In the genomic region with DNA sequence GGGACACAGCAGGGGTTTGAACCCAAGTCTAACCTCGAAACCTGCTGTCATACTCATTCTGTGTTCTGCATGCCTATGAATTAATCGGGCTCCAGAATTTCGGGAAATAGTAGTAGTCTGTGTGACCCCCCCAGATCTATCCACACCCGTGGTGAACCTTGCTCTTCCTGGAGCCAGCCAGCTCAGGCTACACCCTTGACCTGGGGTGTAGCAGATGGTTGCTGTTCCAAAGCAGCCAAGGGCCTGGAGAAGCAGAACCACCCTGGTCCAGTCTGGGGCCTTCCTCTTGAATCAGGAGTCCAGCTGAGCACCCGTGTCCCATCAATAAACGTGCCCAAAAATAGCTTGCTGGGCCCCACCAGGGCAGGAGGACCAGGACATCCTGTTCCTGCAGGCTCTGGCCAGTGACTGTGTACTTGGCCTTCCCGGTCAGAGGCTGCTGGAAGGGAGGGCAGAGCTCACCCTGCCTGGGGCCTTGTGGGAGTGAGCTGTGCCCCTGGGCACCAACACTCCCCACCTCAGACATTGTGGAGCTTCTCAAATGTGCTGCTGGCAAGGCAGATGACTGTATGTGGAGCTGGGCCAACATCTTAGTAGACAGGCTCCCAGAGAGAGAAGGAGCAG, we compare ENCODE assay signal across 17 cellular contexts.
A peak's percentile ranks its signal among the peaks of the same experiment; 100 is the strongest.
DNase-seq lines count a peak whose midpoint lies in the region; ATAC-seq and TF ChIP-seq lines count a peak whose summit lies in the region.
"Had no signal": no experiment of that assay in that cellular context is flagged by ENCODE, and none has a peak within 500 bp of the region (broad histone marks: within the 10 kb centered on the region; RNA-seq: fewer than 3 reads in every experiment).

No MANE protein-coding gene starts in this region.

- H3K27me3 ChIP-seq in left ventricle myocardium inferior (ENCODE audit: low read depth) (no peaks in the 10 kb centered on the region), right lobe of liver (no peaks in the 10 kb centered on the region)

- ATAC-seq in Right ventricle myocardium inferior (peak; percentile 89), right lobe of liver (peak; percentile 75 to 87 (median 77)), HG02885 (IDR thresholded peaks at IDR 0.05; ENCODE audit: poor library complexity, unreplicated experiment) (no peak)
- ATAC-seq: CD8-positive, alpha-beta T cell; HCT116 had no signal

- H3K9me3 ChIP-seq in left ventricle myocardium inferior (replicated peaks) = no peaks in the 10 kb centered on the region
- no peaks in the 10 kb centered on the region for H3K9me3 ChIP-seq in right lobe of liver

- no peaks in the 10 kb centered on the region for H3K36me3 ChIP-seq in left ventricle myocardium inferior
- no peaks in the 10 kb centered on the region for H3K36me3 ChIP-seq in right lobe of liver

- TF ChIP-seq CTCF in left ventricle myocardium inferior (IDR thresholded peaks at IDR 0.05; ENCODE audit: borderline replicate concordance) (no peak), right lobe of liver (IDR thresholded peaks at IDR 0.05) (no peak)

- H3K27ac ChIP-seq in left ventricle myocardium inferior (replicated peaks) (peak overlapping the region; percentile 90), right lobe of liver (peak overlapping the region in 1 of 3 donors; percentile 13)
- H3K27ac ChIP-seq: 22Rv1, GM23248 had no signal

- intact Hi-C loops in Right ventricle myocardium inferior (cut with DNase I) = loop anchor here (10.0 kb wide), 1 partner anchor 1384 kb away; the partner anchor contains the start of gene NIPSNAP2
- intact Hi-C loops in cardiac septum (cut with DNase I) = no loop called here
- intact Hi-C loops in left ventricle myocardium inferior (cut with micrococcal nuclease) = no loop called here
- intact Hi-C loops in right lobe of liver (cut with DNase I) = no loop called here

- TF ChIP-seq POLR2A in right lobe of liver (IDR thresholded peaks at IDR 0.05) = no peak

- peak; percentile 73 for DNase-seq in Right ventricle myocardium inferior (ENCODE audit: missing footprints)
- DNase-seq in cardiac septum (ENCODE audit: low spot score) = no peak
- DNase-seq in left ventricle myocardium inferior = peak; percentile 70
- peak; percentile 41 to 76 (median 74) for DNase-seq in right lobe of liver
- no peak for DNase-seq in GM19240 (ENCODE audit: insufficient read length, low spot score)
- DNase-seq in anterior cingulate cortex (lab: John Stamatoyannopoulos, UW) = no peak
- no peak for DNase-seq in GM19238 (ENCODE audit: insufficient read length, low spot score)
- DNase-seq: CD8-positive, alpha-beta T cell; COR-L47; DMS153; DMS79 treated with DMSO at 0.1 percent for 48 hours; EL; GM23248; IMR-90 had no signal

- no peak overlapping the region for H3K4me3 ChIP-seq in left ventricle myocardium inferior
- no peak overlapping the region for H3K4me3 ChIP-seq in right lobe of liver
- H3K4me3 ChIP-seq: GM23248 had no signal

- 53% methylated on average over 3 of the region's 7 CpGs for WGBS in right lobe of liver (ENCODE audit: insufficient coverage, low coverage, low lambda C conversion rate, missing lambda C conversion rate)

- H3K4me1 ChIP-seq in left ventricle myocardium inferior (peaks cover 33% of the 10 kb centered on the region), right lobe of liver (peaks cover 0 to 24% (median 0%) of the 10 kb centered on the region in 4 donors)

Comparison
In these comparisons a context has a peak if more than half of its experiments do, and no peak if none do; other contexts are left out.
1. DNase-seq: peak in Right ventricle myocardium inferior (single experiment), left ventricle myocardium inferior (single experiment) and right lobe of liver (3 of 3); none in cardiac septum (single experiment), GM19240 (single experiment), anterior cingulate cortex (0 of 58) and GM19238 (single experiment).